ENCODE assay signal across 8 cellular contexts in genomic region chr17:75764711-75765421, GRCh38. TPM values are rescaled to one million over a fixed set of nuclear protein-coding genes. Genes with fewer than 3 reads are reported as not detected.
DNase-seq lines count a peak whose midpoint lies in the region; ATAC-seq lines count a peak whose summit lies in the region.

TSS of gene GALK1 (minus strand) at chr17:75765192. CDS start at chr17:75765136, 56 bp downstream.

- H2BK15ac ChIP-seq in mesenchymal stem cell (ENCODE audit: low read depth, poor library complexity, severe bottlenecking): peak within 1 kb of the TSS; percentile 97

- H4K8ac ChIP-seq in mesenchymal stem cell (ENCODE audit: low read length): peak within 1 kb of the TSS; percentile 97

- H2BK120ac ChIP-seq in mesenchymal stem cell (ENCODE audit: low read depth, low read length): peak within 1 kb of the TSS; percentile 98

- H3K27me3 ChIP-seq in effector memory CD4-positive, alpha-beta T cell (replicated peaks; ENCODE audit: control insufficient read depth, insufficient read depth, low read length, poor library complexity, severe bottlenecking): no peaks in the 10 kb centered on the region
- no peaks in the 10 kb centered on the region for H3K27me3 ChIP-seq in mesenchymal stem cell (ENCODE audit: control insufficient read depth in 1 of 2, insufficient read depth in 1 of 2, low read length in 2 of 2)

- H3K36me3 Mint-ChIP-seq in activated CD8-positive, alpha-beta T cell treated with anti-CD3 and anti-CD28 coated beads, Interleukin-2, amount 10 ng/mL, durations not matched to agents 7 days and 5 days (ENCODE audit: low read depth): peaks cover 6% of the 10 kb centered on the region

- H3K27ac ChIP-seq in effector memory CD4-positive, alpha-beta T cell (ENCODE audit: insufficient read depth, low read length, poor library complexity, severe bottlenecking): peak within 1 kb of the TSS; percentile 55
- H3K27ac ChIP-seq in mesenchymal stem cell (ENCODE audit: low read length, poor library complexity, severe bottlenecking): no peak within 1 kb of the TSS

- peak within 1 kb of the TSS; percentile 63 for H3K27ac Mint-ChIP-seq in activated CD8-positive, alpha-beta T cell treated with anti-CD3 and anti-CD28 coated beads, Interleukin-2, amount 10 ng/mL, durations not matched to agents 7 days and 5 days

- H3K4me3 Mint-ChIP-seq in activated CD8-positive, alpha-beta T cell treated with anti-CD3 and anti-CD28 coated beads, Interleukin-2, amount 10 ng/mL, durations not matched to agents 7 days and 5 days: peak within 1 kb of the TSS; percentile 79

- CTCF ChIA-PET in activated CD8-positive, alpha-beta T cell treated with anti-CD3 and anti-CD28 coated beads, Interleukin-2, amount 10 ng/mL, durations not matched to agents 7 days and 5 days (lab: Charles Lee): interaction anchor here (0.8 to 5.2 kb wide), 29 partner anchors 8 to 249 kb away, joined by 3 to 82 read pairs (median 6); partner anchors contain the start of genes SMIM5, TRIM47, TRIM65 and TSEN54

- peak; percentile 74 for ATAC-seq in HG02798 (IDR thresholded peaks at IDR 0.05; ENCODE audit: poor library complexity, unreplicated experiment)
- peak; percentile 94 for ATAC-seq in activated CD8-positive, alpha-beta T cell treated with anti-CD3 and anti-CD28 coated beads, Interleukin-2, amount 10 ng/mL, durations not matched to agents 7 days and 5 days

- peak within 1 kb of the TSS in 1 of 2 experiments; percentile 97 for H3K23ac ChIP-seq in mesenchymal stem cell (ENCODE audit: low read length in 2 of 2)

- H3K4me1 Mint-ChIP-seq in activated CD8-positive, alpha-beta T cell treated with anti-CD3 and anti-CD28 coated beads, Interleukin-2, amount 10 ng/mL, durations not matched to agents 7 days and 5 days (ENCODE audit: low read depth): peaks cover 15% of the 10 kb centered on the region

- H3K4me3 ChIP-seq in effector memory CD4-positive, alpha-beta T cell (ENCODE audit: insufficient read depth, low read depth, low read length, poor library complexity, severe bottlenecking): peak within 1 kb of the TSS; percentile 86
- H3K4me3 ChIP-seq in mesenchymal stem cell (ENCODE audit: insufficient read depth in 1 of 2, low read depth in 1 of 2, low read length in 2 of 2): peak within 1 kb of the TSS; percentile 75 to 83

- peak within 1 kb of the TSS; percentile 96 for H3K4me2 ChIP-seq in mesenchymal stem cell (ENCODE audit: low read length, poor library complexity, severe bottlenecking)

- no peaks in the 10 kb centered on the region for H3K9me3 ChIP-seq in effector memory CD4-positive, alpha-beta T cell (ENCODE audit: control insufficient read depth, low read length)
- no peaks in the 10 kb centered on the region for H3K9me3 ChIP-seq in mesenchymal stem cell (ENCODE audit: control insufficient read depth, low read length)

- H3K14ac ChIP-seq in mesenchymal stem cell (ENCODE audit: low read length in 2 of 2): peak within 1 kb of the TSS in 1 of 2 experiments; percentile 99

- no peaks in the 10 kb centered on the region for H3K9me3 Mint-ChIP-seq in activated CD8-positive, alpha-beta T cell treated with anti-CD3 and anti-CD28 coated beads, Interleukin-2, amount 10 ng/mL, durations not matched to agents 7 days and 5 days (ENCODE audit: insufficient read depth)

- POLR2A ChIA-PET in activated CD8-positive, alpha-beta T cell treated with anti-CD3 and anti-CD28 coated beads, Interleukin-2, amount 10 ng/mL, durations not matched to agents 7 days and 5 days (lab: Charles Lee): interaction anchor here (0.6 to 7.5 kb wide), 9 partner anchors 11 to 90 kb away, joined by 3 to 188 read pairs (median 4); partner anchors contain the start of genes UNK and WBP2

- DNase-seq in NCI-H2029 (lab: John Stamatoyannopoulos, UW): peak; percentile 20
- no peak for DNase-seq in NCI-H2029 treated with DMSO at 0.1 percent for 48 hours (lab: John Stamatoyannopoulos, UW)
- DNase-seq in NCI-H69 (lab: John Stamatoyannopoulos, UW): peak; percentile 83
- peak; percentile 80 for DNase-seq in activated CD8-positive, alpha-beta T cell treated with anti-CD3 and anti-CD28 coated beads, Interleukin-2, amount 10 ng/mL, durations not matched to agents 7 days and 5 days
- peak; percentile 53 to 68 (median 55) for DNase-seq in effector memory CD4-positive, alpha-beta T cell
- DNase-seq in mesenchymal stem cell: peak; percentile 77
- DNase-seq in stimulated activated CD8-positive, alpha-beta memory T cell treated with anti-CD3 and anti-CD28 coated beads, Interleukin-15, amount 100 ng/mL, for 48 hours (ENCODE audit: low read depth in 2 of 2): peak; percentile 55 to 60

- H2BK5ac ChIP-seq in mesenchymal stem cell (ENCODE audit: low read depth, low read length, poor library complexity, severe bottlenecking): peak within 1 kb of the TSS; percentile 51

- peak within 1 kb of the TSS; percentile 98 for H3K18ac ChIP-seq in mesenchymal stem cell (ENCODE audit: low read depth in 1 of 2, low read length in 2 of 2)

- peak within 1 kb of the TSS; percentile 87 for H2AK5ac ChIP-seq in mesenchymal stem cell (ENCODE audit: low read length, severe bottlenecking)

- H2BK12ac ChIP-seq in mesenchymal stem cell (ENCODE audit: low read length in 2 of 2): peak within 1 kb of the TSS; percentile 59 to 86

- peak within 1 kb of the TSS; percentile 95 for H4K91ac ChIP-seq in mesenchymal stem cell (ENCODE audit: low read length)

- peak within 1 kb of the TSS; percentile 96 for H2AFZ ChIP-seq in mesenchymal stem cell (ENCODE audit: low read depth, low read length)

- peaks cover 6% of the 10 kb centered on the region for H3K27me3 Mint-ChIP-seq in activated CD8-positive, alpha-beta T cell treated with anti-CD3 and anti-CD28 coated beads, Interleukin-2, amount 10 ng/mL, durations not matched to agents 7 days and 5 days (ENCODE audit: low read depth)

- peak within 1 kb of the TSS; percentile 96 for H3K4ac ChIP-seq in mesenchymal stem cell (ENCODE audit: low read depth in 1 of 2, low read length in 2 of 2)

- H3K36me3 ChIP-seq in effector memory CD4-positive, alpha-beta T cell (ENCODE audit: control insufficient read depth, insufficient read depth, low read length): no peaks in the 10 kb centered on the region
- H3K36me3 ChIP-seq in mesenchymal stem cell (ENCODE audit: control insufficient read depth in 1 of 2, insufficient read depth in 2 of 2, low read depth in 1 of 2, low read length in 2 of 2): peaks cover 11 to 14% of the 10 kb centered on the region in 2 experiments

- peak within 1 kb of the TSS; percentile 89 for H3K9ac ChIP-seq in mesenchymal stem cell (ENCODE audit: low read length)

- H3K79me1 ChIP-seq in mesenchymal stem cell (replicated peaks; ENCODE audit: low read length, poor library complexity, severe bottlenecking): peaks cover 5% of the 10 kb centered on the region

- under 1% methylated on average over 55 of the region's 71 CpGs for WGBS in mesenchymal stem cell

- H3K4me1 ChIP-seq in effector memory CD4-positive, alpha-beta T cell (ENCODE audit: control insufficient read depth, insufficient read depth, low read length, poor library complexity, severe bottlenecking): peaks cover 11% of the 10 kb centered on the region
- H3K4me1 ChIP-seq in mesenchymal stem cell (ENCODE audit: control insufficient read depth, insufficient read depth, low read depth, low read length): peaks cover 26% of the 10 kb centered on the region

RNA-seq across cellular contexts. Expression of gene GALK1, which starts in this region (rescaled TPM):
- total RNA-seq in activated CD8-positive, alpha-beta T cell treated with anti-CD3 and anti-CD28 coated beads, Interleukin-2, amount 10 ng/mL, durations not matched to agents 7 days and 5 days: 10 to 100 TPM; 52.2 to 56.9 TPM
- polyA plus RNA-seq in mesenchymal stem cell (2013, experiment 1 of 2): 29.0 TPM
- polyA plus RNA-seq in mesenchymal stem cell (2013, experiment 2 of 2): 27.7 TPM
